1 cellular context compared by ENCODE assay signal in the genomic region with DNA sequence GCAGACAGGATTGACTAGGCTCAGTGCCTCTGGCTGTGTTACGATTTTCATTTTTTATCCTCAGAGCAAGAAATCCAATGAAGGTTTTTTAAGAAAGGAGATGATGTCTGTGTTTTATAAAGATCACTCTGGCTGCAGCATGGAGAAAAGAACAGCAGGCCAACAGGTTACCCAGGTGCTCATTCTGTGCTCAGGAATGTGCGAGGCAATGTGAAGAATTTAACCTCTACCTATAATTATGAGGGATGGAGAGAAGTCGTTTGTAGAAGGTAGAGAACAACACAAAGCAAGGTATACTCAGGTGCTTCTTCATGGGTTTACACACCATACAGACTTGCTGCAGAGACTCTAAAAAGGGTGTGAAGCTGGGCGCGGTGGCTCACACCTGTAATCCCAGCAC.
TF ChIP-seq lines count a peak whose summit lies in the region.

No MANE protein-coding gene starts in this region.

TF ChIP-seq in H1, 55 proteins besides CTCF, POLR2A, EP300 and RAD21:
- TF ChIP-seq EZH2 (IDR thresholded peaks at IDR 0.05; ENCODE audit: low read depth, low read length, severe bottlenecking) (no peak), TEAD4 (IDR thresholded peaks at IDR 0.05; ENCODE audit: low read depth, low read length) (peak; percentile 28; the same call in 1 of the 2 replicates)
